8 cellular contexts compared by ENCODE assay signal in genomic region chr7:92904292-92905131, GRCh38.
DNase-seq lines count a peak whose midpoint lies in the region; ATAC-seq and TF ChIP-seq lines count a peak whose summit lies in the region.

No MANE protein-coding gene starts in this region.

- H3K79me2 ChIP-seq in trophoblast cell (ENCODE audit: control insufficient read depth, insufficient read depth, low read length, poor library complexity), result no peaks in the 10 kb centered on the region

- no peak overlapping the region for H2AFZ ChIP-seq in trophoblast cell (ENCODE audit: insufficient read depth, low read length, poor library complexity)

- no peak overlapping the region for H3K4ac ChIP-seq in trophoblast cell (ENCODE audit: low read depth, low read length)

- peak; percentile 97 for ATAC-seq in GM19328 (IDR thresholded peaks at IDR 0.05; ENCODE audit: unreplicated experiment)
- peak; percentile 99 for ATAC-seq in HG03354 (IDR thresholded peaks at IDR 0.05; ENCODE audit: poor library complexity, severe bottlenecking, unreplicated experiment)
- no peak for ATAC-seq in heart right ventricle

- no peak overlapping the region for H2BK120ac ChIP-seq in trophoblast cell (ENCODE audit: insufficient read depth, low read length, poor library complexity)

- H3K79me1 ChIP-seq in trophoblast cell (ENCODE audit: low read length), result no peaks in the 10 kb centered on the region

- DNase-seq in ACHN (peak; percentile 95), T-helper 9 cell (peak; percentile 47), astrocyte of the hippocampus (ENCODE audit: low read depth, low spot score) (peak; percentile 94), trophoblast cell (peak; percentile 62 to 68), NCI-H524 treated with DMSO at 0.1 percent for 48 hours (lab: John Stamatoyannopoulos, UW) (no peak), heart right ventricle (no peak)

- intact Hi-C loops in heart right ventricle (cut with DNase I), result no loop called here

- no peak overlapping the region for H3K18ac ChIP-seq in trophoblast cell (ENCODE audit: low read length)

- H3K4me3 ChIP-seq in trophoblast cell (ENCODE audit: low read depth, low read length) (no peak overlapping the region), heart right ventricle (no peak overlapping the region)

- no peak overlapping the region for H3K23ac ChIP-seq in trophoblast cell (ENCODE audit: low read length)

- H3K27ac ChIP-seq in trophoblast cell (ENCODE audit: low read depth, low read length), result no peak overlapping the region
- no peak overlapping the region for H3K27ac ChIP-seq in heart right ventricle

- H4K8ac ChIP-seq in trophoblast cell (ENCODE audit: low read depth, low read length), result no peak overlapping the region

- no peak overlapping the region for H2AK5ac ChIP-seq in trophoblast cell (ENCODE audit: low read length)

- H2BK5ac ChIP-seq in trophoblast cell (ENCODE audit: low read depth, low read length, poor library complexity), result no peak overlapping the region

- no peak overlapping the region for H2BK12ac ChIP-seq in trophoblast cell (ENCODE audit: low read length)

- no peak overlapping the region for H4K12ac ChIP-seq in trophoblast cell (ENCODE audit: low read depth, low read length)

- H4K91ac ChIP-seq in trophoblast cell (ENCODE audit: low read depth, low read length), result no peak overlapping the region

- H3K4me1 ChIP-seq in trophoblast cell (ENCODE audit: control insufficient read depth in 1 of 2, insufficient read depth in 2 of 2, low read length in 2 of 2) (peaks cover 4 to 9% of the 10 kb centered on the region in 2 experiments), heart right ventricle (peaks cover 0 to 8% (median 0%) of the 10 kb centered on the region in 9 donors)

- no peak overlapping the region for H3K14ac ChIP-seq in trophoblast cell (ENCODE audit: low read length)

- in situ Hi-C loops in ACHN (cut with HindIII; ENCODE audit: low pct_ligation_motif_present, low pct_unique_long_range_greater_than_20kb, low sequenced_read_pairs), result no loop called here

- WGBS in trophoblast cell (ENCODE audit: extremely low coverage, insufficient coverage, insufficient read length), result no CpG with 5 or more reads among the region's 7 CpGs
- WGBS in heart right ventricle, 2 donors, result 72 to 73% methylated on average over 7 of the region's 7 CpGs

- no peak overlapping the region for H3K9ac ChIP-seq in trophoblast cell (ENCODE audit: low read length)

- no peaks in the 10 kb centered on the region for H3K36me3 ChIP-seq in trophoblast cell (ENCODE audit: control insufficient read depth in 1 of 2, insufficient read depth in 2 of 2, low read length in 2 of 2)
- no peaks in the 10 kb centered on the region for H3K36me3 ChIP-seq in heart right ventricle

- H3K27me3 ChIP-seq in trophoblast cell (ENCODE audit: insufficient read depth, low read length), result no peaks in the 10 kb centered on the region
- H3K27me3 ChIP-seq in heart right ventricle, result no peaks in the 10 kb centered on the region

- H3K4me2 ChIP-seq in trophoblast cell (ENCODE audit: low read length), result no peak overlapping the region

- no peak for TF ChIP-seq CTCF in heart right ventricle (IDR thresholded peaks at IDR 0.05)

- H3K9me3 ChIP-seq in trophoblast cell (ENCODE audit: insufficient read depth, low read depth, low read length) (no peaks in the 10 kb centered on the region), heart right ventricle (peaks cover 0 to 7% (median 0%) of the 10 kb centered on the region in 11 donors)

Comparison
In these comparisons a context has a peak if more than half of its experiments do, and no peak if none do; other contexts are left out.
1. DNase-seq: peak in ACHN (single experiment), T-helper 9 cell (single experiment), astrocyte of the hippocampus (single experiment) and trophoblast cell (2 of 2); none in NCI-H524 treated with DMSO at 0.1 percent for 48 hours (single experiment) and heart right ventricle (0 of 2).
2. ATAC-seq: peak in GM19328 (single experiment) and HG03354 (single experiment); none in heart right ventricle (0 of 8).